In the genomic region with DNA sequence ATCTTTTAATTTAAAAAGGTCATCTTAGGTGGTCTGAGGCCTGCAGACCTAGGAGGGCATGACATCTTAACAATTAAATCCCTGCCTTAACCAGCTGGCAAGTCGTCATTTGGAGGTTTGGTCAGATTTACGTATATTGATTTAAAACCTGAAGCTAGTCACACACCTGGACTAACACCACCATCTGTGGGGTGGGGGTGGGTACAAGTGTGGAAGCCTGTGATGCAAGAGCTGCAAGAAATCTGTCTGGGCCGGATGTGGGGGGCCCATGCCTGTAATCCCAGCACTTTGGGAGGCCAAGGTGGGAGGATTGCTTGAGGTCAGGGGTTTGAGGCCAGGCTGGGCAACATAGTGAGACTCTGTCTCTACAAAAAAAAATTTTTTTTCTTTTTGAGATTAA, we compare ENCODE assay signal across 36 cellular contexts. TPM values are rescaled to one million over a fixed set of nuclear protein-coding genes. Genes with fewer than 3 reads are reported as not detected.
"Had no signal": no experiment of that assay in that cellular context is flagged by ENCODE, and none has a peak within 500 bp of the region (broad histone marks: within the 10 kb centered on the region; RNA-seq: fewer than 3 reads in every experiment).

No MANE protein-coding gene starts in this region.

- H3K27ac ChIP-seq: brain microvascular endothelial cell, coronary artery, dorsolateral prefrontal cortex, esophagus squamous epithelium, gastroesophageal sphincter, heart right ventricle had no signal

- H3K9me3 Mint-ChIP-seq: activated CD4-positive, alpha-beta T cell treated with anti-CD3 and anti-CD28 coated beads, Interleukin-2, amount 10 ng/mL, durations not matched to agents 24 days and 14 days; central memory CD8-positive, alpha-beta T cell had no signal

- H3K4me1 Mint-ChIP-seq: activated naive CD4-positive, alpha-beta T cell treated with anti-CD3 and anti-CD28 coated beads, Interleukin-2, amount 10 ng/mL, durations not matched to agents 7 days and 5 days had no signal

- FAIRE-seq: astrocyte, bronchial epithelial cell had no signal

- H3K27me3 Mint-ChIP-seq: activated CD4-positive, alpha-beta memory T cell treated with anti-CD3 and anti-CD28 coated beads for 36 hours had no signal

- H3K27ac Mint-ChIP-seq: activated CD4-positive, alpha-beta memory T cell treated with anti-CD3 and anti-CD28 coated beads for 36 hours; activated CD4-positive, alpha-beta T cell treated with anti-CD3 and anti-CD28 coated beads for 36 hours; activated CD4-positive, alpha-beta T cell treated with anti-CD3 and anti-CD28 coated beads, Interleukin-2, amount 10 ng/mL, durations not matched to agents 24 days and 14 days; activated CD8-positive, alpha-beta memory T cell treated with anti-CD3 and anti-CD28 coated beads, Interleukin-2, amount 10 ng/mL, durations not matched to agents 7 days and 5 days; activated CD8-positive, alpha-beta T cell treated with anti-CD3 and anti-CD28 coated beads, Interleukin-2, amount 10 ng/mL, durations not matched to agents 7 days and 5 days; activated naive CD4-positive, alpha-beta T cell treated with anti-CD3 and anti-CD28 coated beads, Interleukin-2, amount 10 ng/mL, durations not matched to agents 7 days and 5 days; activated naive CD8-positive, alpha-beta T cell treated with anti-CD3 and anti-CD28 coated beads, Interleukin-2, amount 10 ng/mL, durations not matched to agents 7 days and 5 days; dendritic cell treated with granulocyte-macrophage colony-stimulating factor and Interleukin-4, amounts not matched to agents 40 ng/mL and 50 ng/mL, for 4 days; effector memory CD8-positive, alpha-beta T cell; T-helper 17 cell; T-helper 2 cell treated with Interferon-gamma antibody and Interleukin-4, amounts not matched to agents 5 μg/mL and 100 μg/mL, for 36 hours had no signal

- ATAC-seq: activated CD8-positive, alpha-beta memory T cell treated with anti-CD3 and anti-CD28 coated beads, Interleukin-2, amount 10 ng/mL, durations not matched to agents 7 days and 5 days; activated CD8-positive, alpha-beta T cell treated with anti-CD3 and anti-CD28 coated beads, Interleukin-2, amount 10 ng/mL, durations not matched to agents 7 days and 5 days; effector memory CD8-positive, alpha-beta T cell; gastroesophageal sphincter; T-helper 17 cell had no signal

- H3K36me3 ChIP-seq: brain microvascular endothelial cell, esophagus squamous epithelium, gastroesophageal sphincter, heart right ventricle had no signal

- DNase-seq: activated CD4-positive, alpha-beta T cell treated with anti-CD3 and anti-CD28 coated beads, Interleukin-2, amount 10 ng/mL, durations not matched to agents 24 days and 14 days; activated CD4-positive, CD25-positive, alpha-beta regulatory T cell; activated CD4-positive, CD25-positive, alpha-beta regulatory T cell treated with anti-CD3 and anti-CD28 coated beads, Interleukin-2, amount 50 U/mL, for 72 hours; activated CD8-positive, alpha-beta memory T cell treated with anti-CD3 and anti-CD28 coated beads, Interleukin-2, amount 10 ng/mL, durations not matched to agents 7 days and 5 days; activated CD8-positive, alpha-beta memory T cell treated with anti-CD3 and anti-CD28 coated beads, Interleukin-2, amount 50 U/mL, for 4 hours; activated CD8-positive, alpha-beta T cell treated with anti-CD3 and anti-CD28 coated beads, Interleukin-2, amount 10 ng/mL, durations not matched to agents 7 days and 5 days; activated gamma-delta T cell; activated naive CD4-positive, alpha-beta T cell; activated naive CD4-positive, alpha-beta T cell treated with anti-CD3 and anti-CD28 coated beads, Interleukin-2, amount 10 ng/mL, durations not matched to agents 7 days and 5 days; activated naive CD8-positive, alpha-beta T cell treated with anti-CD3 and anti-CD28 coated beads, Interleukin-2, amount 10 ng/mL, durations not matched to agents 7 days and 5 days; activated T-cell treated with anti-CD3 and anti-CD28 coated beads, Interleukin-2, amount 50 U/mL, for 1 hour; brain microvascular endothelial cell; dorsolateral prefrontal cortex; effector CD4-positive, alpha-beta T cell; effector memory CD8-positive, alpha-beta T cell; erythroblast; esophagus squamous epithelium; foreskin melanocyte; heart right ventricle; T-helper 1 cell; T-helper 17 cell; T1000 had no signal

- H3K4me3 ChIP-seq: coronary artery, dorsolateral prefrontal cortex, esophagus squamous epithelium, gastroesophageal sphincter, heart right ventricle had no signal

- H3K36me3 Mint-ChIP-seq: activated naive CD8-positive, alpha-beta T cell treated with anti-CD3 and anti-CD28 coated beads, Interleukin-2, amount 10 ng/mL, durations not matched to agents 7 days and 5 days had no signal

- H3K27me3 ChIP-seq: brain microvascular endothelial cell, dorsolateral prefrontal cortex, esophagus squamous epithelium, gastroesophageal sphincter, heart right ventricle had no signal

- H3K4me3 Mint-ChIP-seq: activated CD4-positive, alpha-beta memory T cell treated with anti-CD3 and anti-CD28 coated beads for 36 hours; activated CD4-positive, alpha-beta T cell treated with anti-CD3 and anti-CD28 coated beads for 36 hours; activated CD4-positive, alpha-beta T cell treated with anti-CD3 and anti-CD28 coated beads, Interleukin-2, amount 10 ng/mL, durations not matched to agents 24 days and 14 days; activated CD8-positive, alpha-beta memory T cell treated with anti-CD3 and anti-CD28 coated beads, Interleukin-2, amount 10 ng/mL, durations not matched to agents 7 days and 5 days; activated CD8-positive, alpha-beta T cell treated with anti-CD3 and anti-CD28 coated beads, Interleukin-2, amount 10 ng/mL, durations not matched to agents 7 days and 5 days; activated naive CD4-positive, alpha-beta T cell treated with anti-CD3 and anti-CD28 coated beads, Interleukin-2, amount 10 ng/mL, durations not matched to agents 7 days and 5 days; activated naive CD8-positive, alpha-beta T cell treated with anti-CD3 and anti-CD28 coated beads, Interleukin-2, amount 10 ng/mL, durations not matched to agents 7 days and 5 days; activated T-helper 1 cell treated with anti-CD3 and anti-CD28 coated beads, Interleukin-12 subunit alpha, Interleukin-12 subunit beta, Interleukin-2, Interleukin-4 antibody, amounts not matched to agents 30 ng/mL and 10 ng/mL and 1 ng/mL, durations not matched to agents 14 hours and 24 hours and 36 hours; central memory CD8-positive, alpha-beta T cell; dendritic cell treated with granulocyte-macrophage colony-stimulating factor and Interleukin-4, amounts not matched to agents 40 ng/mL and 50 ng/mL, for 4 days; effector memory CD8-positive, alpha-beta T cell; T-helper 17 cell; T-helper 2 cell treated with Interferon-gamma antibody and Interleukin-4, amounts not matched to agents 5 μg/mL and 100 μg/mL, for 36 hours had no signal

RNA-seq across cellular contexts. Expression of gene ACTN3, which starts 34.6 kb away (rescaled TPM):
- total RNA-seq: activated CD8-positive, alpha-beta T cell treated with anti-CD3 and anti-CD28 coated beads, Interleukin-2, amount 10 ng/mL, durations not matched to agents 7 days and 5 days; astrocyte; bronchial epithelial cell; cerebellum; esophagus squamous epithelium; fibroblast of villous mesenchyme; gastroesophageal sphincter; glomerular endothelial cell had no signal
- polyA plus RNA-seq: fibroblast of lung had no signal
